ENCODE assay signal across 1 cellular context in the genomic region with DNA sequence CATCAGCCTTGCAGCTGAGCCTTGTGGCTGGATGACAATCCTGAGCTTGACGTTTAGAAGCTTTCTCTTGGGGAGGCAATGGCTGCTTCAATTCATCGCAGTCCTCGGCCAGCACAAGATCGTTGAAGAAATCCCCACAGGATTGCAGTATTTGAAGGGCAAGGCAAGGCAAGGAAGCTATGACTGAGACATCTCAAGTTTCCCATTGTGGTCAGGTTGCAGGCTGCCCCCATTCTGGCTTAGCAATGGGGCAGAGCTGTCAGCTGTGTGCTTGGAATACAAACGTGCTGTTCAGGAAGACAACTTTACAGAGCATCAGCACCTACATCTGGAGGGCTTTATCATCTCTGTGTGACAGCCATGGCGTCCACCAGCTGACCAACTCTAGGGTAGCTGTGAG.
TF ChIP-seq lines count a peak whose summit lies in the region.

No MANE protein-coding gene starts in this region.

TF ChIP-seq in H1, 55 proteins besides CTCF, POLR2A, EP300 and RAD21 (continued from another document):
- TF ChIP-seq TAF1 (IDR thresholded peaks at IDR 0.05; ENCODE audit: low read depth, low read length) (no peak), CBX8 (IDR thresholded peaks at IDR 0.05; ENCODE audit: borderline replicate concordance, low read depth, low read length) (no peak), KDM4A (IDR thresholded peaks at IDR 0.05; ENCODE audit: low read depth, low read length, severe bottlenecking) (no peak), SIN3A (conservative IDR thresholded peaks at IDR 0.05 in 1 of 2, IDR thresholded peaks at IDR 0.05 in 1 of 2; ENCODE audit: low read depth in 1 of 2, low read length in 2 of 2) (no peak), CHD2 (IDR thresholded peaks at IDR 0.05; ENCODE audit: low read length) (no peak), TCF12 (IDR thresholded peaks at IDR 0.05; ENCODE audit: low read depth, low read length) (no peak), GTF2F1 (IDR thresholded peaks at IDR 0.05; ENCODE audit: borderline replicate concordance, low read depth, low read length) (no peak), SUZ12 (IDR thresholded peaks at IDR 0.05; ENCODE audit: low read length) (no peak), NRF1 (IDR thresholded peaks at IDR 0.05; ENCODE audit: low read depth, low read length) (no peak)
- TF ChIP-seq, protein P1, sequence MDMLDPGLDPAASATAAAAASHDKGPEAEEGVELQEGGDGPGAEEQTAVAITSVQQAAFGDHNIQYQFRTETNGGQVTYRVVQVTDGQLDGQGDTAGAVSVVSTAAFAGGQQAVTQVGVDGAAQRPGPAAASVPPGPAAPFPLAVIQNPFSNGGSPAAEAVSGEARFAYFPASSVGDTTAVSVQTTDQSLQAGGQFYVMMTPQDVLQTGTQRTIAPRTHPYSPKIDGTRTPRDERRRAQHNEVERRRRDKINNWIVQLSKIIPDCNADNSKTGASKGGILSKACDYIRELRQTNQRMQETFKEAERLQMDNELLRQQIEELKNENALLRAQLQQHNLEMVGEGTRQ (IDR thresholded peaks at IDR 0.05; ENCODE audit: low read length): no peak
